In genomic region chr17:72971513-72971880, GRCh38 we compare ENCODE assay signal across 20 cellular contexts.
DNase-seq lines count a peak whose midpoint lies in the region; ATAC-seq, FAIRE-seq and TF ChIP-seq lines count a peak whose summit lies in the region.
"Had no signal": no experiment of that assay in that cellular context is flagged by ENCODE, and none has a peak within 500 bp of the region (broad histone marks: within the 10 kb centered on the region; RNA-seq: fewer than 3 reads in every experiment).

No MANE protein-coding gene starts in this region.

- H3K79me2 ChIP-seq in HepG2 (ENCODE audit: insufficient read depth, low read length): no peaks in the 10 kb centered on the region
- peaks cover 8% of the 10 kb centered on the region; the same call in 1 of the 2 replicates for H3K79me2 ChIP-seq in SU-DHL-6 (ENCODE audit: insufficient read depth, low read length)
- H3K79me2 ChIP-seq in PC-3 (ENCODE audit: low read length): no peaks in the 10 kb centered on the region

- BruUV-seq in HepG2 (replicated peaks; lab: Mats Ljungman, UMichigan) (no TSS peak), PC-3 (replicated peaks; lab: Mats Ljungman, UMichigan) (no TSS peak)

- WGBS in HepG2 (ENCODE audit: low lambda C conversion rate): 94% methylated on average over 8 of the region's 8 CpGs
- 73% methylated on average over 1 of the region's 8 CpGs for WGBS in right lobe of liver (ENCODE audit: insufficient coverage, low coverage, low lambda C conversion rate, missing lambda C conversion rate)

- no peaks in the 10 kb centered on the region for H3K9me3 ChIP-seq in HepG2 (ENCODE audit: low read length)
- H3K9me3 ChIP-seq in right lobe of liver: no peaks in the 10 kb centered on the region
- H3K9me3 ChIP-seq in SU-DHL-6 (ENCODE audit: insufficient read depth, low read length): no peaks in the 10 kb centered on the region
- H3K9me3 ChIP-seq in PC-3 (ENCODE audit: low read length): no peaks in the 10 kb centered on the region

- H3K9ac ChIP-seq in HepG2 (ENCODE audit: insufficient read depth, low read depth, low read length) (no peak overlapping the region), SU-DHL-6 (ENCODE audit: low read length) (no peak overlapping the region), PC-3 (ENCODE audit: low read length) (no peak overlapping the region)
- H3K9ac ChIP-seq: GM23248 had no signal

- H2AFZ ChIP-seq in HepG2 (ENCODE audit: low read length): no peak overlapping the region
- H2AFZ ChIP-seq in SU-DHL-6 (ENCODE audit: low read depth, low read length, severe bottlenecking): no peak overlapping the region
- no peak overlapping the region for H2AFZ ChIP-seq in PC-3 (ENCODE audit: low read length)
- H2AFZ ChIP-seq: GM23248 had no signal

- H3K4me1 Mint-ChIP-seq in memory B cell: peaks cover 16% of the 10 kb centered on the region
- H3K4me1 Mint-ChIP-seq in stimulated activated memory B cell treated with anti-CD40 and anti-IgM and Interleukin-4, amounts not matched to agents 10 μg/mL and 1 μg/mL and 100 μg/mL, for 72 hours: peaks cover 14% of the 10 kb centered on the region

- H3K4me1 ChIP-seq in HepG2 (ENCODE audit: insufficient read depth, low read length) (peaks cover 39% of the 10 kb centered on the region), right lobe of liver (peaks cover 0 to 18% (median 5%) of the 10 kb centered on the region in 4 donors), PC-3 (ENCODE audit: insufficient read depth, low read length) (peaks cover 45% of the 10 kb centered on the region)

- TF ChIP-seq CTCF in HepG2 (CRISPR knock-in tag; IDR thresholded peaks at IDR 0.05) (no peak), right lobe of liver (IDR thresholded peaks at IDR 0.05) (no peak), SU-DHL-6 (IDR thresholded peaks at IDR 0.05; ENCODE audit: insufficient read depth, low read length, poor library complexity, severe bottlenecking) (no peak), PC-3 (conservative IDR thresholded peaks at IDR 0.05; ENCODE audit: low read depth, low read length) (no peak)

- H4K20me1 ChIP-seq in HepG2 (ENCODE audit: insufficient read depth, low read length) (peaks cover 36% of the 10 kb centered on the region), SU-DHL-6 (ENCODE audit: low read depth, low read length) (no peaks in the 10 kb centered on the region), PC-3 (ENCODE audit: low read length) (no peaks in the 10 kb centered on the region)

- H3K9me3 Mint-ChIP-seq in memory B cell: peaks cover 2% of the 10 kb centered on the region
- H3K9me3 Mint-ChIP-seq in stimulated activated memory B cell treated with anti-CD40 and anti-IgM and Interleukin-4, amounts not matched to agents 10 μg/mL and 1 μg/mL and 100 μg/mL, for 72 hours: no peaks in the 10 kb centered on the region

- CTCF ChIA-PET in HepG2 (lab: Yijun Ruan, JAX; ENCODE audit: low intra/inter-chr PET ratio, low total read pairs): no interaction called here
- CTCF ChIA-PET in PC-3 (lab: Charles Lee): no interaction called here

- no peak for TF ChIP-seq RAD21 in HepG2 (CRISPR knock-in tag; IDR thresholded peaks at IDR 0.05)

- TF ChIP-seq POLR2A in HepG2 (IDR thresholded peaks at IDR 0.05; ENCODE audit: insufficient read depth in 1 of 2, low read depth in 2 of 2, low read length in 2 of 2) (no peak), right lobe of liver (IDR thresholded peaks at IDR 0.05) (no peak)

- in situ Hi-C loops in HepG2 (cut with HindIII; ENCODE audit: extremely low pct_ligation_motif_present, low pct_unique_long_range_greater_than_20kb): loop anchor here (10.0 to 25.0 kb wide), 2 partner anchors 237 to 416 kb away; no protein-coding TSS in a partner anchor

- POLR2A ChIA-PET in HepG2 (lab: Yijun Ruan, JAX): no interaction called here
- POLR2A ChIA-PET in PC-3 (lab: Charles Lee; ENCODE audit: unreplicated experiment): no interaction called here

- no peak for FAIRE-seq in HepG2 (lab: Jason Lieb, UNC)
- FAIRE-seq: A204.1 had no signal

- no peak overlapping the region for H3K4me3 ChIP-seq in HepG2 (replicated peaks in 1 of 3; ENCODE audit: insufficient read depth in 1 of 3, low read depth in 2 of 3, low read length in 3 of 3)
- no peak overlapping the region for H3K4me3 ChIP-seq in right lobe of liver
- H3K4me3 ChIP-seq in SU-DHL-6 (ENCODE audit: insufficient read depth, low read length, poor library complexity, severe bottlenecking): no peak overlapping the region
- no peak overlapping the region for H3K4me3 ChIP-seq in PC-3 (ENCODE audit: low read length)
- H3K4me3 ChIP-seq: GM23248 had no signal

- no peak overlapping the region for H3K4me2 ChIP-seq in HepG2 (ENCODE audit: low read depth, low read length)
- H3K4me2 ChIP-seq in SU-DHL-6 (ENCODE audit: low read depth, low read length, poor library complexity, severe bottlenecking): peak overlapping the region; percentile 14
- H3K4me2 ChIP-seq in PC-3 (ENCODE audit: low read length): no peak overlapping the region

- intact Hi-C loops in HepG2 (cut with micrococcal nuclease; ENCODE audit: unreplicated experiment): no loop called here
- intact Hi-C loops in right lobe of liver (cut with DNase I): no loop called here
- intact Hi-C loops in PC-3 (cut with micrococcal nuclease): no loop called here

- peak overlapping the region; percentile 76 for H3K27ac Mint-ChIP-seq in memory B cell
- H3K27ac Mint-ChIP-seq in stimulated activated memory B cell treated with anti-CD40 and anti-IgM and Interleukin-4, amounts not matched to agents 10 μg/mL and 1 μg/mL and 100 μg/mL, for 72 hours: peak overlapping the region; percentile 10
- H3K27ac Mint-ChIP-seq: CD4-positive, CD25-positive, alpha-beta regulatory T cell had no signal

- peaks cover 2 to 17% of the 10 kb centered on the region in 2 experiments; a peak in 4 of 5 replicates for H3K27me3 ChIP-seq in HepG2 (ENCODE audit: control insufficient read depth in 1 of 2, insufficient read depth in 2 of 2, low read length in 2 of 2)
- no peaks in the 10 kb centered on the region for H3K27me3 ChIP-seq in right lobe of liver
- H3K27me3 ChIP-seq in SU-DHL-6 (ENCODE audit: low read length): no peaks in the 10 kb centered on the region
- no peaks in the 10 kb centered on the region for H3K27me3 ChIP-seq in PC-3 (ENCODE audit: low read length)

- H3F3A ChIP-seq in SU-DHL-6 (ENCODE audit: insufficient read depth): no peaks in the 10 kb centered on the region
- H3F3A ChIP-seq in PC-3 (ENCODE audit: low read length, unreplicated experiment): no peaks in the 10 kb centered on the region

- H3K27ac ChIP-seq in HepG2 (ENCODE audit: extremely low read length, insufficient read depth, low read length): no peak overlapping the region
- no peak overlapping the region for H3K27ac ChIP-seq in right lobe of liver
- H3K27ac ChIP-seq in SU-DHL-6 (ENCODE audit: low read depth, low read length): no peak overlapping the region
- no peak overlapping the region for H3K27ac ChIP-seq in PC-3 (ENCODE audit: low read length)
- H3K27ac ChIP-seq: GM23248 had no signal

- no peaks in the 10 kb centered on the region for H3K9me2 ChIP-seq in SU-DHL-6 (replicated peaks; ENCODE audit: insufficient read depth, low read length)
- no peaks in the 10 kb centered on the region for H3K9me2 ChIP-seq in PC-3 (replicated peaks; ENCODE audit: low read length)

- H3K27me3 Mint-ChIP-seq in memory B cell: no peaks in the 10 kb centered on the region
- H3K27me3 Mint-ChIP-seq in stimulated activated memory B cell treated with anti-CD40 and anti-IgM and Interleukin-4, amounts not matched to agents 10 μg/mL and 1 μg/mL and 100 μg/mL, for 72 hours: no peaks in the 10 kb centered on the region
- H3K27me3 Mint-ChIP-seq: CD4-positive, CD25-positive, alpha-beta regulatory T cell had no signal

- H3K36me3 Mint-ChIP-seq in memory B cell: no peaks in the 10 kb centered on the region
- H3K36me3 Mint-ChIP-seq in stimulated activated memory B cell treated with anti-CD40 and anti-IgM and Interleukin-4, amounts not matched to agents 10 μg/mL and 1 μg/mL and 100 μg/mL, for 72 hours: peaks cover 5% of the 10 kb centered on the region

- no peak overlapping the region for H3K4me3 Mint-ChIP-seq in memory B cell
- H3K4me3 Mint-ChIP-seq in stimulated activated memory B cell treated with anti-CD40 and anti-IgM and Interleukin-4, amounts not matched to agents 10 μg/mL and 1 μg/mL and 100 μg/mL, for 72 hours: no peak overlapping the region
- H3K4me3 Mint-ChIP-seq: CD4-positive, CD25-positive, alpha-beta regulatory T cell had no signal

- DNase-seq in HepG2 (ENCODE audit: low spot score) (no peak), right lobe of liver (no peak), memory B cell (ENCODE audit: low spot score in 2 of 2) (no peak), T1000 (lab: John Stamatoyannopoulos, UW) (no peak), PC-3 (no peak)
- DNase-seq: CD4-positive, CD25-positive, alpha-beta regulatory T cell; GM23248; HCEC 1CT; MM.1S; NCI-H1048; NCI-H1417 treated with DMSO at 0.1 percent for 48 hours; NCI-H187; NCI-H2107; NCI-H446 treated with DMSO at 0.1 percent for 48 hours; NK-92 treated with Interleukin-12 subunit alpha and Interleukin-12 subunit beta, amount 100 ng/mL, for 24 hours had no signal

- no peak for TF ChIP-seq EP300 in HepG2 (IDR thresholded peaks at IDR 0.05; ENCODE audit: low read depth in 2 of 2, low read length in 2 of 2)
- TF ChIP-seq EP300 in HepG2 (CRISPR knock-in tag; IDR thresholded peaks at IDR 0.05; ENCODE audit: borderline replicate concordance): no peak

- no peak for ATAC-seq in HepG2
- ATAC-seq in right lobe of liver: no peak
- ATAC-seq in memory B cell (ENCODE audit: low read depth): no peak
- ATAC-seq in stimulated activated memory B cell treated with anti-CD40 and anti-IgM and Interleukin-4, amounts not matched to agents 10 μg/mL and 1 μg/mL and 100 μg/mL, for 72 hours: no peak
- ATAC-seq in PC-3: no peak
- ATAC-seq in HG03039 (IDR thresholded peaks at IDR 0.05; ENCODE audit: unreplicated experiment): no peak
- ATAC-seq: Right ventricle myocardium inferior had no signal

- H3K36me3 ChIP-seq in HepG2 (replicated peaks in 1 of 2; ENCODE audit: control insufficient read depth in 1 of 2, insufficient read depth in 2 of 2, low read length in 2 of 2): no peaks in the 10 kb centered on the region
- H3K36me3 ChIP-seq in right lobe of liver: no peaks in the 10 kb centered on the region
- no peaks in the 10 kb centered on the region for H3K36me3 ChIP-seq in SU-DHL-6 (ENCODE audit: low read length)
- H3K36me3 ChIP-seq in PC-3 (ENCODE audit: low read depth, low read length): no peaks in the 10 kb centered on the region

TF ChIP-seq in HepG2, 621 proteins besides CTCF, POLR2A, EP300 and RAD21:
- 0 out of 2 replicates have a peak, but pooled peaks have one; percentile 9 for TF ChIP-seq CCDC6 (CRISPR knock-in tag; IDR thresholded peaks at IDR 0.05)
- TF ChIP-seq MAFK (conservative IDR thresholded peaks at IDR 0.05 in 1 of 2, IDR thresholded peaks at IDR 0.05 in 1 of 2; ENCODE audit: low read length in 2 of 2): no peak
